Comparison of ENCODE assay signal across 1 cellular context in the genomic region with DNA sequence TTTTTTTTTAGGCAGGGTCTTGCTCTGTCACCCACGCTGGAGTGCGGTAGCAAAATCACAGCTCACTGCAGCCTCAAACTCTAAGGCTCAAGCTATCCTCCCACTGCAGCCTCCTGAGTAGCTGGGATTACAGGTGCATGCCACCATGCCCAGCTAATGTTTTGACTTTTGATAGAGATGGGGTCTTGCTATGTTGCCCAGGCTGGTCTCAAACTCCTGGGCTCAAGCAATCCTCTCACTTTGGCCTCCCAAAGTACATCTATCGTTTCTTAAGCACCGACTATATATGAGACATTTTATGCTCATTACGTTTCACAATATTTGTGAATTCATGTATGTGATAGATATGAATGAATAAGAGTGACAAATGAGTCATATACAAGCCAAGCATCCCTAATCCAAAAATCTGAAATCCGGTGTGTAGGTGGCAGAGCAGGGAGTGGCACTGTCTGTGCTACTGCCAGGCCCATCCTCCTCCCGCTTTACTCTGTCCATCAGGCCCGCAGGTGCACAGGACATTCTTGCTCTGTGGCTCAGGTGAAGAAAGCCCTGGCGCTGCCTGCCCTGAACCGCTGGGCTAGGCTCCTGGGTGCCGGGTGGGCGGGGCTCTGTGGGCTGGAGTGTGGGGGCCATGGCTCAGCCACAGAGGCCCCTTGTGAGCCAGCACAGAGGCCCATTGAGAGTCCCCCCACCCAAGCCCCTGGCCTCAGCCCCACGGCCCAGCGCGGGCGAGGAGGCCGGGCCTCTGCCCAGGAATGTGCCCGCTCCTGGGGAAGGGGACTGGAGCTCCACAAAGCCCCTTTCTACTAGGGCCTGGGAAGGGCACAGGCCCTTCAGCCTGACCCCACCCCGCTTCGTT.
TF ChIP-seq lines count a peak whose summit lies in the region.

No MANE protein-coding gene starts in this region.

TF ChIP-seq in HepG2, 621 proteins besides CTCF, POLR2A, EP300 and RAD21 (continued from another document):
- TF ChIP-seq DR1 (CRISPR knock-in tag; IDR thresholded peaks at IDR 0.05), result no peak
